In the genomic region with DNA sequence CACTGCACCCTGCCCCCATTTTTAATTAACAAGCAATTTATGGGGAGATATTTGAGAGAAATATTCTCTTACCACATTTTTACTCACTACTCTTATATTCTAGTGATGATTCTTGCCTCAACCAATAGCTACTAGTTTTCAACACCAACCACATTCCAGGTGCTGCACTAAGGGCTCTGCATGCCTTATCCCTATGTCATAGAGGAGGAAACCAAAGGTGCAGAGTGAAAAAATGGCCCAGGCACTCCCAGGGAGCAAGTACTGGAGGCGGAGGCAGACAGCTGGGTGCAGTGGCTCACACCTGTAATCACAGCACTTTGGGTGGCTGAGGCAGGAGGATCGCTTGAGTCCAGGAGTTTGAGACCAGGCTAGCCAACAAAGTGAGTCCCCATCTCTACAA, we compare ENCODE assay signal across 1 cellular context.
TF ChIP-seq lines count a peak whose summit lies in the region.

No MANE protein-coding gene starts in this region.

TF ChIP-seq in HepG2, 621 proteins besides CTCF, POLR2A, EP300 and RAD21:
- TF ChIP-seq ZBTB43 (CRISPR knock-in tag; conservative IDR thresholded peaks at IDR 0.05) (no peak), ZSCAN22 (CRISPR knock-in tag; IDR thresholded peaks at IDR 0.05) (no peak), NBN (conservative IDR thresholded peaks at IDR 0.05) (no peak), ZNF780A (CRISPR knock-in tag; IDR thresholded peaks at IDR 0.05) (no peak), LCORL (IDR thresholded peaks at IDR 0.05) (no peak), LCORL (CRISPR knock-in tag; IDR thresholded peaks at IDR 0.05) (no peak), ZNF747 (CRISPR knock-in tag; IDR thresholded peaks at IDR 0.05; ENCODE audit: borderline replicate concordance) (no peak)
- TF ChIP-seq, protein P1, sequence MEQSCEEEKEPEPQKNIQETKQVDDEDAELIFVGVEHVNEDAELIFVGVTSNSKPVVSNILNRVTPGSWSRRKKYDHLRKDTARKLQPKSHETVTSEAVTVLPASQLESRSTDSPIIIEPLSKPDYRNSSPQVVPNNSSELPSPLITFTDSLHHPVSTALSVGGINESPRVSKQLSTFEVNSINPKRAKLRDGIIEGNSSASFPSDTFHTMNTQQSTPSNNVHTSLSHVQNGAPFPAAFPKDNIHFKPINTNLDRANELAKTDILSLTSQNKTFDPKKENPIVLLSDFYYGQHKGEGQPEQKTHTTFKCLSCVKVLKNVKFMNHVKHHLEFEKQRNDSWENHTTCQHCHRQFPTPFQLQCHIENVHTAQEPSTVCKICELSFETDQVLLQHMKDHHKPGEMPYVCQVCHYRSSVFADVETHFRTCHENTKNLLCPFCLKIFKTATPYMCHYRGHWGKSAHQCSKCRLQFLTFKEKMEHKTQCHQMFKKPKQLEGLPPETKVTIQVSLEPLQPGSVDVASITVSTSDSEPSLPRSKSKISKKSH (CRISPR knock-in tag; IDR thresholded peaks at IDR 0.05; ENCODE audit: borderline replicate concordance) = no peak
TF ChIP-seq in HepG2: peak in this region for 0.
